Comparison of ENCODE assay signal across 14 cellular contexts in the genomic region with DNA sequence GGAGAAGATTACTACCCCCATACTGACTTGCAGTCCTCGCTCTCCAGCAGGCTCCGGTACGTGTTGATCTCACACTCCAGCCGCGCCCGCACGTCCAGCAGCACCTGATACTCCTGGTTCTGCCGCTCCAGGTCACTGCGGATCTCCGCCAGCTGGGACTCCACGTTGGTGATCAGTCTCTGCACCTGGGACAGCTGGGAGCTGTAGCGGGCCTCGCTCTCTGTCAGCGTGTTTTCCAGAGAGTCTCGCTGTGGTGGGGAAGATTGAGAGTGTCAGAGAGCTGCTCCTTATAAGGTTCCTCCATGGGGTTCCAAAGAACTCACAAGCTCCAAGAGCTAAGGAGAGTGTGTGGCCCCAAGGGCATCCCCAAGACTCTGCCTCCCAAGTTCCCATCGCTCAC. TPM values are rescaled to one million over a fixed set of nuclear protein-coding genes. Genes with fewer than 3 reads are reported as not detected.
"Had no signal": no experiment of that assay in that cellular context is flagged by ENCODE, and none has a peak within 500 bp of the region (broad histone marks: within the 10 kb centered on the region; RNA-seq: fewer than 3 reads in every experiment).

No MANE protein-coding gene starts in this region.

RNA-seq across cellular contexts. Expression of a gene that starts 4.2 kb away (rescaled TPM):
- total RNA-seq: stomach, subcutaneous adipose tissue, temporal lobe, thoracic aorta, thyroid gland, tibial nerve, transverse colon, upper lobe of left lung, upper lobe of right lung, ureter, urinary bladder, uterus had no signal
- polyA plus RNA-seq: urinary bladder had no signal

RNA-seq across cellular contexts. Expression of a gene that starts 23.2 kb away (rescaled TPM):
- total RNA-seq: stomach, subcutaneous adipose tissue, temporal lobe, thoracic aorta, thyroid gland, tibial nerve, transverse colon, upper lobe of left lung, upper lobe of right lung, ureter, urinary bladder, uterus, vagina had no signal
- polyA plus RNA-seq: stomach, urinary bladder had no signal

RNA-seq across cellular contexts. Expression of a gene that starts 30.9 kb away (rescaled TPM):
- total RNA-seq: stomach, subcutaneous adipose tissue, temporal lobe, testis, thoracic aorta, thyroid gland, tibial nerve, transverse colon, upper lobe of left lung, upper lobe of right lung, ureter, urinary bladder, uterus, vagina had no signal
- polyA plus RNA-seq: stomach, urinary bladder had no signal

RNA-seq across cellular contexts. Expression of a gene that starts 35.7 kb away (rescaled TPM):
- total RNA-seq: stomach, subcutaneous adipose tissue, thoracic aorta, thyroid gland, tibial nerve, transverse colon, upper lobe of left lung, upper lobe of right lung, ureter, urinary bladder had no signal
- polyA plus RNA-seq: urinary bladder had no signal

RNA-seq across cellular contexts. Expression of a gene that starts 37.3 kb away (rescaled TPM):
- total RNA-seq: stomach, subcutaneous adipose tissue, temporal lobe, testis, thoracic aorta, thyroid gland, tibial nerve, transverse colon, upper lobe of left lung, upper lobe of right lung, ureter, urinary bladder, uterus, vagina had no signal
- polyA plus RNA-seq: stomach, urinary bladder had no signal
